ENCODE assay signal across 8 cellular contexts in the genomic region with DNA sequence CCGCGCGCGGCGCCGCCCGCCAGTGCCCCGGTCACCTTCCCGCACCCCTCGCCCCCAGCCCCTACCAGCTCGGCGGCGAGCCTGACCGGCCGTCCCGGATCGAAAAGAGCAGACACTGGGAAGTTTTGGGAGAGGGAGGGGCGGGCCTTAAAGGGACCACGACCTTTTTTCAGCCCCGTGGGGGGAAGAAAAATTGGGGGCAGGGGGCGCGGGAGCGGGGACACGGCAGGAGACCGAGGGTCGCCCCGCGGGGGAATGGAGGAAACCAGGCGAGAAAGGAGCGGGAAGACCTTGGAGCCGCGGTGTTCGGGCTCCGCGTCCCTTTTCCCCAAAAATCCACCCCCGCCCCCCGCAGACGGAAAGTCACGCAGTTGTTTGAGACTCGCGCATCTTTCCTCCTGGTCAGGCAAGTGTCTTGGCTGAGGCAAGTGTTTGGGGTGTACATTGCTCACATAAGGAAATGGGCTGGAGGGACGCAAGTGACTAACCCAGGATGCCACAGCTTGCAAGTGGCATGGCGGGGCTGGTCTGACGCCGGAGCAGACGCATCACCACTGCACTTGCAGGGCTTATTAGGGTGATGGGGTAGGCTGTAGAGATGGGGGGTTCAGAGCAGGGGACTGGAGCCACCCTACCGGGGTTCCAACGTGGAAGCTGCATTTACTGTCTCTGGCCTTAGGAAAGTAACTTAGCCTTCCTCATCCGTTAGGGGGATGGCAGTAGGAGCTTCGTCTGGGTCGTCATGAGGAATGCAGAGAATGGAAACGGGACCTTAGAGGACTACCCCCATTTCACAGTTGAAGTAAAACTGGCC. TPM values are rescaled to one million over a fixed set of nuclear protein-coding genes. Genes with fewer than 3 reads are reported as not detected.
DNase-seq lines count a peak whose midpoint lies in the region; TF ChIP-seq lines count a peak whose summit lies in the region.

No MANE protein-coding gene starts in this region.

- H3K4me3 ChIP-seq in BLaER1 (peak overlapping the region; percentile 81), retinal pigment epithelial cell (ENCODE audit: low read length) (peak overlapping the region; percentile 73)

- H3K9ac ChIP-seq in BLaER1, result peak overlapping the region; percentile 91

- peak overlapping the region; percentile 93 for H3K27ac ChIP-seq in BLaER1

- peaks cover 55% of the 10 kb centered on the region for H3K4me1 ChIP-seq in BLaER1

- H4K20me1 ChIP-seq in BLaER1, result peaks cover 18% of the 10 kb centered on the region

- peak; percentile 59 for DNase-seq in HT1080 (ENCODE audit: low read depth)
- DNase-seq in T-helper 2 cell, result peak in 4 of 5 experiments; percentile 40 to 78 (median 59)
- peak; percentile 60 for DNase-seq in astrocyte of the hippocampus (ENCODE audit: low read depth, low spot score)
- peak in 40 of 51 donors; percentile 27 to 80 (median 52) for DNase-seq in hypothalamus (lab: John Stamatoyannopoulos, UW)
- no peak for DNase-seq in retinal pigment epithelial cell (ENCODE audit: low read depth)
- no peak for DNase-seq in NCI-H1436 treated with DMSO at 0.1 percent for 48 hours (lab: John Stamatoyannopoulos, UW)
- DNase-seq in NCI-H2081 (lab: John Stamatoyannopoulos, UW), result no peak

- TF ChIP-seq CTCF in retinal pigment epithelial cell (conservative IDR thresholded peaks at IDR 0.05; ENCODE audit: low read depth, low read length), result no peak

- H3K27me3 ChIP-seq in BLaER1, result no peaks in the 10 kb centered on the region

- H3K36me3 ChIP-seq in BLaER1, result peaks cover 14% of the 10 kb centered on the region

- peaks cover 7% of the 10 kb centered on the region; the same call in 1 of the 2 replicates for H3K9me3 ChIP-seq in BLaER1

- peak overlapping the region; percentile 87 for H3K4me2 ChIP-seq in BLaER1

RNA-seq across cellular contexts. Expression of gene HNRNPL, which starts 2.7 kb away (rescaled TPM):
- total RNA-seq in HT1080 (2014; rRNA removed; shearing (Covaris generic)), result 419 and 531 TPM in 2 replicates
- 336 and 373 TPM in 2 replicates for polyA plus RNA-seq in HT1080 (2015; cell fraction: cytosol; rRNA removed)
- polyA plus RNA-seq in HT1080 (2015; cell fraction: nucleus; rRNA removed), result 497 and 507 TPM in 2 replicates

RNA-seq across cellular contexts. Expression of gene ECH1, which starts 20.8 kb away (rescaled TPM):
- total RNA-seq in HT1080 (2014; rRNA removed; shearing (Covaris generic)), result 15.0 and 31.0 TPM in 2 replicates
- 53.8 and 55.6 TPM in 2 replicates for polyA plus RNA-seq in HT1080 (2015; cell fraction: cytosol; rRNA removed)
- 41.9 and 48.1 TPM in 2 replicates for polyA plus RNA-seq in HT1080 (2015; cell fraction: nucleus; rRNA removed)

RNA-seq across cellular contexts. Expression of gene RINL, which starts 25.6 kb away (rescaled TPM):
- 5.2 and 5.3 TPM in 2 replicates for total RNA-seq in HT1080 (2014; rRNA removed; shearing (Covaris generic))
- 9.2 and 9.7 TPM in 2 replicates for polyA plus RNA-seq in HT1080 (2015; cell fraction: cytosol; rRNA removed)
- polyA plus RNA-seq in HT1080 (2015; cell fraction: nucleus; rRNA removed), result 11.8 and 14.0 TPM in 2 replicates

RNA-seq across cellular contexts. Expression of gene LGALS4, which starts 39.7 kb away (rescaled TPM):
- 0.11 TPM in 1 of 2 replicates, not detected in the other for total RNA-seq in HT1080 (2014; rRNA removed; shearing (Covaris generic))
- polyA plus RNA-seq in HT1080 (2015; cell fraction: cytosol; rRNA removed), result not detected in 2 replicates
- not detected in 2 replicates for polyA plus RNA-seq in HT1080 (2015; cell fraction: nucleus; rRNA removed)

RNA-seq across cellular contexts. Expression of gene SIRT2, which starts 47.0 kb away (rescaled TPM):
- 30.8 and 33.6 TPM in 2 replicates for total RNA-seq in HT1080 (2014; rRNA removed; shearing (Covaris generic))
- polyA plus RNA-seq in HT1080 (2015; cell fraction: cytosol; rRNA removed), result 21.1 and 21.8 TPM in 2 replicates
- 23.1 and 27.8 TPM in 2 replicates for polyA plus RNA-seq in HT1080 (2015; cell fraction: nucleus; rRNA removed)

Comparison
In these comparisons a context has a peak if more than half of its experiments do, and no peak if none do; other contexts are left out.
1. DNase-seq: peak in HT1080 (single experiment), T-helper 2 cell (4 of 5), astrocyte of the hippocampus (single experiment) and hypothalamus (40 of 51); none in retinal pigment epithelial cell (single experiment), NCI-H1436 treated with DMSO at 0.1 percent for 48 hours (single experiment) and NCI-H2081 (0 of 2).